Comparison of ENCODE assay signal across 11 cellular contexts in genomic region chr2:231400668-231401054, GRCh38. TPM values are rescaled to one million over a fixed set of nuclear protein-coding genes. Genes with fewer than 3 reads are reported as not detected.
A peak's percentile ranks its signal among the peaks of the same experiment; 100 is the strongest.
DNase-seq lines count a peak whose midpoint lies in the region; ATAC-seq, FAIRE-seq and TF ChIP-seq lines count a peak whose summit lies in the region.
"Not testable (repeated sequence)": the region's sequence is repeated elsewhere in the genome, so short reads cannot be mapped to it uniquely, and the experiment has no call there.
"Had no signal": no experiment of that assay in that cellular context is flagged by ENCODE, and none has a peak within 500 bp of the region (broad histone marks: within the 10 kb centered on the region; RNA-seq: fewer than 3 reads in every experiment).

No MANE protein-coding gene starts in this region.

- not testable (repeated sequence) for H2BK20ac ChIP-seq in IMR-90 (ENCODE audit: low read depth, low read length)

- H3K27ac ChIP-seq in IMR-90 (ENCODE audit: insufficient read depth, low read length); endothelial cell of umbilical vein (ENCODE audit: insufficient read depth, low read depth, low read length); neural progenitor cell: not testable (repeated sequence)
- H3K27ac ChIP-seq in ascending aorta = peak overlapping the region; percentile 74 to 78
- peak overlapping the region; percentile 72 for H3K27ac ChIP-seq in layer of hippocampus (ENCODE audit: low read depth, low read length)
- H3K27ac ChIP-seq in testis = peak overlapping the region; percentile 64 to 72

- POLR2A ChIA-PET in BJ (lab: Charles Lee); IMR-90 (lab: Charles Lee; ENCODE audit: unreplicated experiment): not testable (repeated sequence)
- POLR2A ChIA-PET in endothelial cell of umbilical vein (lab: Charles Lee) = interaction anchor here (0.6 to 0.7 kb wide), 2 partner anchors 75 to 107 kb away, joined by 3 read pairs; no protein-coding TSS in a partner anchor

- H3K9ac ChIP-seq in IMR-90 (ENCODE audit: low read depth, low read length); endothelial cell of umbilical vein (replicated peaks; ENCODE audit: extremely low read depth, insufficient read depth, low read length); neural progenitor cell: not testable (repeated sequence)

- H3K4me3 ChIP-seq in BJ (ENCODE audit: low read depth, low read length); IMR-90 (ENCODE audit: insufficient read depth, low read depth, low read length); ascending aorta; endothelial cell of umbilical vein (replicated peaks in 1 of 3; ENCODE audit: insufficient read depth in 1 of 3, low read depth in 1 of 3, low read length in 3 of 3); neural progenitor cell; testis: not testable (repeated sequence)

- H3K23ac ChIP-seq in IMR-90 (ENCODE audit: low read depth, low read length) = not testable (repeated sequence)

- H3K36me3 Mint-ChIP-seq in neural progenitor cell = not testable (repeated sequence)

- H3K56ac ChIP-seq in IMR-90 (ENCODE audit: extremely low read depth, insufficient read depth, low read length) = not testable (repeated sequence)

- CTCF ChIA-PET in BJ (lab: Yijun Ruan, JAX) (interaction anchor here (0.7 to 5.2 kb wide), 10 partner anchors 12 to 297 kb away, joined by 3 to 33 read pairs (median 4); no protein-coding TSS in a partner anchor), IMR-90 (lab: Yijun Ruan, JAX) (interaction anchor here (0.6 to 1.0 kb wide), 3 partner anchors 12 to 104 kb away, joined by 3 to 5 read pairs (median 3); no protein-coding TSS in a partner anchor), endothelial cell of umbilical vein (lab: Charles Lee) (interaction anchor here (0.7 to 2.1 kb wide), 16 partner anchors 10 to 297 kb away, joined by 3 to 30 read pairs (median 4); no protein-coding TSS in a partner anchor)

- peaks cover 11% of the 10 kb centered on the region for H3F3A ChIP-seq in neural progenitor cell (ENCODE audit: low read depth)

- H2AK9ac ChIP-seq in IMR-90 (replicated peaks; ENCODE audit: low read depth, low read length, poor library complexity) = peak overlapping the region; percentile 70

- TF ChIP-seq RAD21 in IMR-90 (IDR thresholded peaks at IDR 0.05; ENCODE audit: low read length) = not testable (repeated sequence)

- intact Hi-C loops in IMR-90 (cut with micrococcal nuclease); ascending aorta (cut with DNase I); endothelial cell of umbilical vein (cut with micrococcal nuclease); testis (cut with DNase I; ENCODE audit: low total_unique reads): not testable (repeated sequence)

- ATAC-seq in IMR-90 (ENCODE audit: low read depth) = not testable (repeated sequence)

- BruUV-seq in IMR-90 (replicated peaks; lab: Mats Ljungman, UMichigan); endothelial cell of umbilical vein (replicated peaks; lab: Mats Ljungman, UMichigan): not testable (repeated sequence)

- H3K79me2 ChIP-seq in endothelial cell of umbilical vein (ENCODE audit: control insufficient read depth, insufficient read depth, low read length); neural progenitor cell (ENCODE audit: low read depth): not testable (repeated sequence)

- not testable (repeated sequence) for H3K9me3 Mint-ChIP-seq in neural progenitor cell

- H3K27me3 ChIP-seq in BJ (ENCODE audit: control insufficient read depth, insufficient read depth, low read length); ascending aorta; endothelial cell of umbilical vein (ENCODE audit: control insufficient read depth in 2 of 2, insufficient read depth in 2 of 2, low read length in 2 of 2); layer of hippocampus (ENCODE audit: control insufficient read depth, insufficient read depth, low read length); testis: not testable (repeated sequence)
- H3K27me3 ChIP-seq in IMR-90 (ENCODE audit: control insufficient read depth, insufficient read depth, low read length) (peaks cover 10% of the 10 kb centered on the region; the same call in 1 of the 2 replicates), neural progenitor cell (peaks cover 18% of the 10 kb centered on the region)

- H3K4me2 ChIP-seq in IMR-90 (ENCODE audit: low read depth, low read length); endothelial cell of umbilical vein (ENCODE audit: insufficient read depth, low read length): not testable (repeated sequence)
- peak overlapping the region; percentile 25 for H3K4me2 ChIP-seq in neural progenitor cell

- H3K4ac ChIP-seq in IMR-90 (ENCODE audit: low read depth, low read length) = not testable (repeated sequence)

- not testable (repeated sequence) for H4K5ac ChIP-seq in IMR-90 (ENCODE audit: low read depth, low read length)

- TF ChIP-seq CTCF in BJ (IDR thresholded peaks at IDR 0.05; ENCODE audit: insufficient read depth, low read depth, low read length) (0 out of 2 replicates have a peak, but pooled peaks have one; percentile 9), neural progenitor cell (IDR thresholded peaks at IDR 0.05) (peak; percentile 18)
- TF ChIP-seq CTCF in IMR-90 (conservative IDR thresholded peaks at IDR 0.05; ENCODE audit: low read depth, low read length); ascending aorta (IDR thresholded peaks at IDR 0.05); endothelial cell of umbilical vein (IDR thresholded peaks at IDR 0.05; ENCODE audit: extremely low read depth in 1 of 2, insufficient read depth in 1 of 2, low read depth in 1 of 2, low read length in 2 of 2); testis (IDR thresholded peaks at IDR 0.05): not testable (repeated sequence)

- H3K36me3 ChIP-seq in BJ (ENCODE audit: control insufficient read depth, insufficient read depth, low read length); IMR-90 (ENCODE audit: control insufficient read depth, insufficient read depth, low read length); ascending aorta; endothelial cell of umbilical vein (ENCODE audit: control insufficient read depth in 2 of 2, extremely low read depth in 1 of 2, insufficient read depth in 2 of 2, low read length in 2 of 2); neural progenitor cell; testis (ENCODE audit: low read depth, missing control alignments): not testable (repeated sequence)

- H3K9me3 ChIP-seq in IMR-90 (ENCODE audit: control insufficient read depth, insufficient read depth, low read length); ascending aorta; endothelial cell of umbilical vein (replicated peaks; ENCODE audit: control insufficient read depth, insufficient read depth, low read length); neural progenitor cell (ENCODE audit: low read depth); testis: not testable (repeated sequence)

- FAIRE-seq in RCC 7860 (lab: Jason Lieb, UNC) = peak; percentile 52
- FAIRE-seq in endothelial cell of umbilical vein (lab: Jason Lieb, UNC) = not testable (repeated sequence)

- H3K27me3 Mint-ChIP-seq in neural progenitor cell (ENCODE audit: insufficient read depth, low read depth) = peaks cover 24% of the 10 kb centered on the region

- not testable (repeated sequence) for TF ChIP-seq POLR2A in IMR-90 (IDR thresholded peaks at IDR 0.05; ENCODE audit: low read depth, low read length); endothelial cell of umbilical vein (IDR thresholded peaks at IDR 0.05; ENCODE audit: low read depth, low read length); testis (IDR thresholded peaks at IDR 0.05)

- not testable (repeated sequence) for H3K14ac ChIP-seq in IMR-90 (replicated peaks; ENCODE audit: low read depth, low read length)

- dilution Hi-C loops in IMR-90 (cut with HindIII; ENCODE audit: low sequenced_read_pairs, unreplicated experiment); endothelial cell of umbilical vein (cut with MboI; ENCODE audit: extremely low pct_ligation_motif_present, low sequenced_read_pairs): not testable (repeated sequence)

- peak overlapping the region; percentile 39; the same call in 1 of the 2 replicates for H2AK5ac ChIP-seq in IMR-90 (ENCODE audit: low read depth, low read length)

- H3K27ac Mint-ChIP-seq in neural progenitor cell = not testable (repeated sequence)

- H3K79me1 ChIP-seq in IMR-90 (ENCODE audit: low read depth in 1 of 2, low read length in 2 of 2) = not testable (repeated sequence)

- no CpG with 5 or more reads among the region's 8 CpGs for WGBS in IMR-90 (ENCODE audit: extremely low coverage in 2 of 2, insufficient read length in 1 of 2), 2 experiments
- 30 to 65% methylated on average over 8 of the region's 8 CpGs for WGBS in testis, 2 donors

- not testable (repeated sequence) for H2BK5ac ChIP-seq in IMR-90 (ENCODE audit: low read depth, low read length, poor library complexity, severe bottlenecking)

- not testable (repeated sequence) for H3K18ac ChIP-seq in IMR-90 (ENCODE audit: low read depth, low read length)

- H3K4me1 ChIP-seq in IMR-90 (ENCODE audit: control insufficient read depth, insufficient read depth, low read length); endothelial cell of umbilical vein (ENCODE audit: control insufficient read depth, extremely low read depth, insufficient read depth, low read length): not testable (repeated sequence)
- H3K4me1 ChIP-seq in ascending aorta (peaks cover 12 to 14% of the 10 kb centered on the region in 2 donors), neural progenitor cell (peaks cover 22% of the 10 kb centered on the region), testis (peaks cover 27% of the 10 kb centered on the region)

- not testable (repeated sequence) for H2BK15ac ChIP-seq in IMR-90 (ENCODE audit: low read depth, low read length)

- 0 out of 2 replicates have a peak overlapping the region, but pooled peaks have one; percentile 74 for H2BK120ac ChIP-seq in IMR-90 (ENCODE audit: low read depth, low read length)

- peaks cover 18% of the 10 kb centered on the region for H3K4me1 Mint-ChIP-seq in neural progenitor cell

- H4K20me1 ChIP-seq in IMR-90 (ENCODE audit: insufficient read depth, low read length); endothelial cell of umbilical vein (replicated peaks; ENCODE audit: control insufficient read depth, extremely low read depth, insufficient read depth, low read length); neural progenitor cell (ENCODE audit: low read depth): not testable (repeated sequence)

- peak overlapping the region; percentile 46 for H2AFZ ChIP-seq in IMR-90 (replicated peaks; ENCODE audit: low read length, poor library complexity)
- peak overlapping the region; percentile 8 for H2AFZ ChIP-seq in endothelial cell of umbilical vein (ENCODE audit: low read depth, low read length)
- H2AFZ ChIP-seq in neural progenitor cell (replicated peaks) = not testable (repeated sequence)

- not testable (repeated sequence) for H4K8ac ChIP-seq in IMR-90 (ENCODE audit: low read depth in 2 of 2, low read length in 2 of 2)

- not testable (repeated sequence) for H4K91ac ChIP-seq in IMR-90 (ENCODE audit: insufficient read depth, low read depth, low read length)

- in situ Hi-C loops in IMR-90 (cut with MboI; ENCODE audit: low sequenced_read_pairs) = not testable (repeated sequence)

- DNase-seq in BJ (ENCODE audit: low read depth); IMR-90; RCC 7860 (ENCODE audit: low spot score); ascending aorta (ENCODE audit: low spot score in 2 of 2); endothelial cell of umbilical vein (ENCODE audit: low read depth, low spot score); neural progenitor cell (ENCODE audit: low spot score); testis: not testable (repeated sequence)

- not testable (repeated sequence) for H3K4me3 Mint-ChIP-seq in neural progenitor cell

- not testable (repeated sequence) for H3K9me1 ChIP-seq in IMR-90 (ENCODE audit: insufficient read depth, low read length); endothelial cell of umbilical vein (replicated peaks; ENCODE audit: control insufficient read depth, extremely low read depth, insufficient read depth, low read length)

RNA-seq across cellular contexts. Expression of gene B3GNT7, which starts 5.2 kb away (rescaled TPM):
- polyA plus RNA-seq in BJ (2011; rRNA removed) (0.06 and 0.15 TPM in 2 replicates), IMR-90 (2012; rRNA removed) (0.03 and 0.07 TPM in 2 replicates), endothelial cell of umbilical vein (0.27 and 0.39 TPM in 2 replicates), testis (ENCODE audit: insufficient read depth, low read depth, low replicate concordance) (2.6 TPM)
- polyA minus RNA-seq in BJ (2011; rRNA and poly(A)+ RNA removed) = 0.09 and 0.51 TPM in 2 replicates
- total RNA-seq in IMR-90 (2012; rRNA removed) (under 0.01 TPM in 2 replicates), ascending aorta (0.64 TPM), endothelial cell of umbilical vein (1.2 TPM in 2 replicates), neural progenitor cell (ENCODE audit: low replicate concordance) (0.90 and 1.5 TPM in 2 replicates), testis (1 to 10 TPM; 3.3 to 5.0 TPM)
- 0.04 and 0.51 TPM in 2 replicates for polyA plus RNA-seq in IMR-90 (2012; cell fraction: cytosol; rRNA removed)
- polyA plus RNA-seq in IMR-90 (2012; cell fraction: nucleus; rRNA removed; ENCODE audit: low replicate concordance) = 0.13 and 0.33 TPM in 2 replicates
- 0.19 and 0.27 TPM in 2 replicates for polyA plus RNA-seq in endothelial cell of umbilical vein (2011; cell fraction: cytosol; rRNA removed)
- 0.11 and 0.22 TPM in 2 replicates for polyA plus RNA-seq in endothelial cell of umbilical vein (2011; cell fraction: nucleus; rRNA removed)
- 0.44 and 2.4 TPM in 2 replicates for polyA plus RNA-seq in endothelial cell of umbilical vein (2012)
- polyA minus RNA-seq in endothelial cell of umbilical vein = 0.04 and 0.29 TPM in 2 replicates
- not detected for polyA minus RNA-seq in endothelial cell of umbilical vein (2011; cell fraction: cytosol; rRNA and poly(A)+ RNA removed)
- polyA minus RNA-seq in endothelial cell of umbilical vein (2011; cell fraction: nucleus; rRNA and poly(A)+ RNA removed) = 0.19 and 0.53 TPM in 2 replicates
- total RNA-seq: activated CD4-positive, alpha-beta T cell treated with anti-CD3 and anti-CD28 coated beads, Interleukin-2, amount 10 ng/mL, durations not matched to agents 7 days and 5 days; CD4-positive, alpha-beta memory T cell; NCI-H460 had no signal
- polyA plus RNA-seq: CD4-positive, alpha-beta memory T cell had no signal
